8 cellular contexts compared by ENCODE assay signal in the genomic region with DNA sequence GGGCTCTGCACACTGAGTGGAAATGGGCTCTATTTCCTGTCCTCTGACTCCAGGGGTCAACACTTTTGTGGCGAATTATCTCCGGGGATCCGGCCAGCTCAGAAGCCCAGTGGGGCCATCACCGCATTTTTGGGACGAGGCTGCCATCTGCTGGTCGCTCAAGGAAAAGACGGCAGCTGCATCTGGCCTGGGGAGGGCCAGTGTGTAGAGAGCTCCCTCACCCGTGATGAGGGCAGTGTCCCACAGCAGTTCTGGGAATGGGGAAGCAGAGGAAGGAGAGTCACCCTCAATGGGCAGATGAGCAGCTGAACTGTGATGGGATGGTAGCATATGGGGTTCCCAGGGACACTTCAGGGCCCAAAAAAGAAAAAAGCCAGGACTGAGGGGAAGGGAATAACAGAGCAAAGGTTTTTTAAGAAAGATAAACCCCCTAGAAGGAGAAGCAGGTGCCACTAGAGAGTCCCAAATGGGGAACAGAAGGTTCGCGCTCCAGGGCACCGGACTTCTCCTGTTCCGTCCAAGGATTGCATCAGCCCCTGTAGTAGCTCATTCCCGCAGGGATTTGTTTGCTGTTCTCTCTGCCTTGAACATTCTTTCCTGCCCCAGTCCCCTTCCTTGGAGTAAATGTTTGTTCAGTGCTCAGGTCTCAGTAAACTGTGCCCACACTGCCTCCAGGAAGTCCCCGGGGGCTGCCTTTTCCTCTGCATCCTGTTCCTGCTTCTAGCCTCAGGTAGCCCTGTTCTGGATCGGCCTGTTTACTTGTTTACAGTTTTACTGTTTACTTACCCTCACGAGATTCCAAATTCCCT. TPM values are rescaled to one million over a fixed set of nuclear protein-coding genes. Genes with fewer than 3 reads are reported as not detected.
DNase-seq lines count a peak whose midpoint lies in the region; ATAC-seq lines count a peak whose summit lies in the region.

No MANE protein-coding gene starts in this region.

- no peak overlapping the region for H3K4me3 ChIP-seq in MG63

- peaks cover 8% of the 10 kb centered on the region for H3K4me1 Mint-ChIP-seq in T-helper 17 cell

- peak; percentile 86 for ATAC-seq in T-helper 17 cell
- ATAC-seq in left ventricle myocardium superior, result peak; percentile 98

- no peaks in the 10 kb centered on the region for H3K36me3 Mint-ChIP-seq in T-helper 17 cell (ENCODE audit: low read depth)

- no peaks in the 10 kb centered on the region for H3K36me3 ChIP-seq in MG63

- DNase-seq in EH (ENCODE audit: low read depth), result peak; percentile 83
- peak; percentile 69 for DNase-seq in H4 (ENCODE audit: low spot score)
- peak; percentile 47 for DNase-seq in MG63
- peak; percentile 46 to 55 (median 47) for DNase-seq in T-helper 17 cell
- DNase-seq in amygdala (lab: John Stamatoyannopoulos, UW), result peak in 53 of 56 donors; percentile 8 to 80 (median 45)
- peak; percentile 81 for DNase-seq in left ventricle myocardium superior
- peak; percentile 78 for DNase-seq in retina
- DNase-seq in NCI-H187 treated with DMSO at 0.1 percent for 48 hours (lab: John Stamatoyannopoulos, UW), result no peak

- peak overlapping the region; percentile 21 for H3K27ac Mint-ChIP-seq in T-helper 17 cell

- H3K27me3 ChIP-seq in MG63, result no peaks in the 10 kb centered on the region

- peak overlapping the region; percentile 19 for H3K4me3 Mint-ChIP-seq in T-helper 17 cell

- H3K9me3 ChIP-seq in MG63 (no peaks in the 10 kb centered on the region), T-helper 17 cell (ENCODE audit: control insufficient read depth, low read length, poor library complexity, severe bottlenecking) (no peaks in the 10 kb centered on the region)

- intact Hi-C loops in left ventricle myocardium superior (cut with micrococcal nuclease), result no loop called here

- H3K27me3 Mint-ChIP-seq in T-helper 17 cell, result peaks cover 11% of the 10 kb centered on the region

RNA-seq across cellular contexts. Expression of a gene that starts 9.3 kb away (rescaled TPM):
- not detected in 2 replicates for total RNA-seq in H4 (2014; rRNA removed; shearing (Covaris generic))
- total RNA-seq in MG63 (2014; rRNA removed; shearing (Covaris generic); ENCODE audit: low replicate concordance), result not detected in 2 replicates
- total RNA-seq in T-helper 17 cell (not detected), left ventricle myocardium superior (not detected)
